ENCODE assay signal across 20 cellular contexts in the genomic region with DNA sequence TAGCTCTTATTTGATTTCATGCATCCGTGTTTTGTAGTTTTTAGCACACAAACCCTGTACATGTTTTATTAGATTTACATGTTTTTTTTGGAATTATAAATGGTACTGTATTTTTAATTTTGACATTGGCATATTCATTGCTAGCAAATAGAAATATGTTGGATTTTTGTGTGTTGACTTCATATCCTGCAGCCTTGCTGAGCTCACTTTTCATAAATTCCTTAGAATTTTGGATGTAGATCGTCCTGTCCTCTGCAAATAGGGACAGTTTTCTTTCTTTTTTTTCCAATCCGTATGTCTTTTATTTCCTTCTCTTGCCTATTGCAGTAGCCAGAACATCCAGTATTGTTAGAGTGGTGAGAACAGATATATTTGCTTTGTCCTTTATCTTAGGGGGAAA. TPM values are rescaled to one million over a fixed set of nuclear protein-coding genes. Genes with fewer than 3 reads are reported as not detected.
"Had no signal": no experiment of that assay in that cellular context is flagged by ENCODE, and none has a peak within 500 bp of the region (broad histone marks: within the 10 kb centered on the region; RNA-seq: fewer than 3 reads in every experiment).

No MANE protein-coding gene starts in this region.

- H3K36me3 ChIP-seq: ascending aorta, cardiac muscle cell, right atrium auricular region, spleen had no signal

- H3K27ac ChIP-seq: ascending aorta, cardiac muscle cell, hepatocyte, right atrium auricular region, spleen had no signal

- H3K27ac Mint-ChIP-seq: activated CD4-positive, alpha-beta T cell treated with anti-CD3 and anti-CD28 coated beads, Interleukin-2, amount 10 ng/mL, durations not matched to agents 7 days and 5 days; activated naive CD8-positive, alpha-beta T cell treated with anti-CD3 and anti-CD28 coated beads, Interleukin-2, amount 50 U/mL, for 24 hours; natural killer cell treated with Interleukin-12 subunit alpha and Interleukin-12 subunit beta and Interleukin-15 and Interleukin-18, amount 100 ng/mL, for 72 hours; progenitor cell of endocrine pancreas; stimulated activated naive CD8-positive, alpha-beta T cell treated with anti-CD3 and anti-CD28 coated beads, Interleukin-15, Interleukin-2, amounts not matched to agents 100 ng/mL and 50 ng/mL, for 24 hours; type B pancreatic cell had no signal

- H3K27me3 Mint-ChIP-seq: activated naive CD8-positive, alpha-beta T cell treated with anti-CD3 and anti-CD28 coated beads, Interleukin-2, amount 50 U/mL, for 24 hours; progenitor cell of endocrine pancreas; stimulated activated naive CD8-positive, alpha-beta T cell treated with anti-CD3 and anti-CD28 coated beads, Interleukin-15, Interleukin-2, amounts not matched to agents 100 ng/mL and 50 ng/mL, for 24 hours had no signal

- H3K9me3 Mint-ChIP-seq: natural killer cell treated with Interleukin-12 subunit alpha and Interleukin-12 subunit beta and Interleukin-15 and Interleukin-18, amount 100 ng/mL, for 72 hours had no signal

- H3K36me3 Mint-ChIP-seq: natural killer cell treated with Interleukin-12 subunit alpha and Interleukin-12 subunit beta and Interleukin-15 and Interleukin-18, amount 100 ng/mL, for 72 hours; type B pancreatic cell had no signal

- H3K4me3 Mint-ChIP-seq: activated CD4-positive, alpha-beta T cell treated with anti-CD3 and anti-CD28 coated beads, Interleukin-2, amount 10 ng/mL, durations not matched to agents 7 days and 5 days; activated naive CD8-positive, alpha-beta T cell treated with anti-CD3 and anti-CD28 coated beads, Interleukin-2, amount 50 U/mL, for 24 hours; natural killer cell treated with Interleukin-12 subunit alpha and Interleukin-12 subunit beta and Interleukin-15 and Interleukin-18, amount 100 ng/mL, for 72 hours; stimulated activated naive CD8-positive, alpha-beta T cell treated with anti-CD3 and anti-CD28 coated beads, Interleukin-15, Interleukin-2, amounts not matched to agents 100 ng/mL and 50 ng/mL, for 24 hours; type B pancreatic cell had no signal

- DNase-seq: activated CD4-positive, alpha-beta T cell treated with anti-CD3 and anti-CD28 coated beads, Interleukin-2, amount 10 ng/mL, durations not matched to agents 7 days and 5 days; activated naive CD4-positive, alpha-beta T cell treated with Interleukin-2 at 50 U/mL for 16 hours; activated naive CD8-positive, alpha-beta T cell treated with anti-CD3 and anti-CD28 coated beads, Interleukin-2, amount 50 U/mL, for 24 hours; activated T-cell treated with anti-CD3 and anti-CD28 coated beads for 4 hours; nucleus accumbens; spleen had no signal

- H3K9me3 ChIP-seq: ascending aorta had no signal

RNA-seq across cellular contexts. Expression of gene GPR17, which starts 46.7 kb away (rescaled TPM):
- total RNA-seq: activated CD4-positive, alpha-beta T cell treated with anti-CD3 and anti-CD28 coated beads, Interleukin-2, amount 10 ng/mL, durations not matched to agents 7 days and 5 days; activated CD8-positive, alpha-beta memory T cell treated with anti-CD3 and anti-CD28 coated beads for 36 hours; ascending aorta; cardiac muscle cell; fibroblast of villous mesenchyme; glomerular endothelial cell; hepatocyte; left lobe of liver; lung microvascular endothelial cell; natural killer cell treated with Interleukin-12 subunit alpha and Interleukin-12 subunit beta and Interleukin-15 and Interleukin-18, amount 100 ng/mL, for 72 hours; progenitor cell of endocrine pancreas; T-helper 2 cell treated with Interferon-gamma antibody and Interleukin-4, amounts not matched to agents 100 ng/mL and 5 ng/mL, for 36 hours had no signal
